ENCODE assay signal across 16 cellular contexts in genomic region chr16:29736112-29736511, GRCh38. TPM values are rescaled to one million over a fixed set of nuclear protein-coding genes. Genes with fewer than 3 reads are reported as not detected.
DNase-seq lines count a peak whose midpoint lies in the region; ATAC-seq and TF ChIP-seq lines count a peak whose summit lies in the region.
"Had no signal": no experiment of that assay in that cellular context is flagged by ENCODE, and none has a peak within 500 bp of the region (broad histone marks: within the 10 kb centered on the region; RNA-seq: fewer than 3 reads in every experiment).

No MANE protein-coding gene starts in this region.

- H3K9me3 Mint-ChIP-seq in HFFc6, result no peaks in the 10 kb centered on the region
- H3K9me3 Mint-ChIP-seq in dendritic cell treated with granulocyte-macrophage colony-stimulating factor and Interleukin-4, amounts not matched to agents 40 ng/mL and 50 ng/mL, for 4 days, result no peaks in the 10 kb centered on the region
- H3K9me3 Mint-ChIP-seq: nephron had no signal

- 0 out of 2 replicates have a peak, but pooled peaks have one; percentile 15 for TF ChIP-seq CTCF in HFFc6 (IDR thresholded peaks at IDR 0.05)
- peak; percentile 27 for TF ChIP-seq CTCF in retinal pigment epithelial cell (conservative IDR thresholded peaks at IDR 0.05; ENCODE audit: low read depth, low read length)

- H3K4me3 Mint-ChIP-seq in HFFc6, result no peak overlapping the region
- no peak overlapping the region for H3K4me3 Mint-ChIP-seq in dendritic cell treated with granulocyte-macrophage colony-stimulating factor and Interleukin-4, amounts not matched to agents 40 ng/mL and 50 ng/mL, for 4 days
- H3K4me3 Mint-ChIP-seq: nephron had no signal

- peaks cover 42% of the 10 kb centered on the region for H3K27me3 Mint-ChIP-seq in HFFc6 (ENCODE audit: insufficient read depth)
- H3K27me3 Mint-ChIP-seq in dendritic cell treated with granulocyte-macrophage colony-stimulating factor and Interleukin-4, amounts not matched to agents 40 ng/mL and 50 ng/mL, for 4 days, result peaks cover 2% of the 10 kb centered on the region

- H3K4me3 ChIP-seq in retinal pigment epithelial cell (ENCODE audit: low read length), result no peak overlapping the region
- H3K4me3 ChIP-seq: left ventricle myocardium inferior had no signal

- peak; percentile 18 for DNase-seq in NCI-H146 (lab: John Stamatoyannopoulos, UW)
- no peak for DNase-seq in NCI-H146 treated with DMSO at 0.1 percent for 48 hours (lab: John Stamatoyannopoulos, UW; ENCODE audit: unreplicated experiment)
- DNase-seq in HFFc6, result no peak
- DNase-seq in retinal pigment epithelial cell (ENCODE audit: low read depth), result no peak
- no peak for DNase-seq in KG1 (lab: John Stamatoyannopoulos, UW)
- DNase-seq in NCI-H2081 treated with DMSO at 0.1 percent for 48 hours (lab: John Stamatoyannopoulos, UW), result no peak
- DNase-seq: activated gamma-delta T cell treated with Interleukin-2 at 50 U/mL for 16 hours, left ventricle myocardium inferior, NCI-H1048, NCI-H510A had no signal

- peaks cover 6% of the 10 kb centered on the region for H3K4me1 Mint-ChIP-seq in HFFc6 (ENCODE audit: low read depth)
- peaks cover 66% of the 10 kb centered on the region for H3K4me1 Mint-ChIP-seq in dendritic cell treated with granulocyte-macrophage colony-stimulating factor and Interleukin-4, amounts not matched to agents 40 ng/mL and 50 ng/mL, for 4 days (ENCODE audit: low read depth)
- H3K4me1 Mint-ChIP-seq: nephron had no signal

- no peak overlapping the region for H3K27ac Mint-ChIP-seq in HFFc6
- peak overlapping the region; percentile 86 for H3K27ac Mint-ChIP-seq in dendritic cell treated with granulocyte-macrophage colony-stimulating factor and Interleukin-4, amounts not matched to agents 40 ng/mL and 50 ng/mL, for 4 days
- H3K27ac Mint-ChIP-seq: nephron had no signal

- ATAC-seq in HG02642 (IDR thresholded peaks at IDR 0.05; ENCODE audit: poor library complexity, unreplicated experiment), result no peak

- no peaks in the 10 kb centered on the region for H3K36me3 Mint-ChIP-seq in HFFc6 (ENCODE audit: low read depth)
- no peaks in the 10 kb centered on the region for H3K36me3 Mint-ChIP-seq in dendritic cell treated with granulocyte-macrophage colony-stimulating factor and Interleukin-4, amounts not matched to agents 40 ng/mL and 50 ng/mL, for 4 days (ENCODE audit: low read depth)

- intact Hi-C loops in dendritic cell treated with granulocyte-macrophage colony-stimulating factor and Interleukin-4, amounts not matched to agents 40 ng/mL and 50 ng/mL, for 4 days (cut with micrococcal nuclease), result no loop called here

RNA-seq across cellular contexts. Expression of gene C16orf54, which starts 9.7 kb away (rescaled TPM):
- total RNA-seq in HFFc6 (2021; fragmentation: NEBNext Ultra II Directional; extraction: Animal tissue kit (Norgen Biotek cat#: 25700)), result not detected

RNA-seq across cellular contexts. Expression of gene ZG16, which starts 41.9 kb away (rescaled TPM):
- total RNA-seq in HFFc6 (2021; fragmentation: NEBNext Ultra II Directional; extraction: Animal tissue kit (Norgen Biotek cat#: 25700)), result not detected
- total RNA-seq: A172; activated CD8-positive, alpha-beta memory T cell treated with anti-CD3 and anti-CD28 coated beads for 36 hours; left ventricle myocardium inferior; skeletal muscle tissue had no signal

RNA-seq across cellular contexts. Expression of gene KIF22, which starts 54.4 kb away (rescaled TPM):
- total RNA-seq in HFFc6 (2021; fragmentation: NEBNext Ultra II Directional; extraction: Animal tissue kit (Norgen Biotek cat#: 25700)), result 10 to 100 TPM; 26.4 to 50.3 (median 48.9) TPM

RNA-seq across cellular contexts. Expression of gene QPRT, which starts 57.1 kb away (rescaled TPM):
- 10 to 100 TPM in 3 of 6 experiments, 1 to 10 TPM in 3; 3.0 to 12.4 (median 10.3) TPM for total RNA-seq in HFFc6 (2021; fragmentation: NEBNext Ultra II Directional; extraction: Animal tissue kit (Norgen Biotek cat#: 25700))
